ENCODE assay signal across 10 cellular contexts in the genomic region with DNA sequence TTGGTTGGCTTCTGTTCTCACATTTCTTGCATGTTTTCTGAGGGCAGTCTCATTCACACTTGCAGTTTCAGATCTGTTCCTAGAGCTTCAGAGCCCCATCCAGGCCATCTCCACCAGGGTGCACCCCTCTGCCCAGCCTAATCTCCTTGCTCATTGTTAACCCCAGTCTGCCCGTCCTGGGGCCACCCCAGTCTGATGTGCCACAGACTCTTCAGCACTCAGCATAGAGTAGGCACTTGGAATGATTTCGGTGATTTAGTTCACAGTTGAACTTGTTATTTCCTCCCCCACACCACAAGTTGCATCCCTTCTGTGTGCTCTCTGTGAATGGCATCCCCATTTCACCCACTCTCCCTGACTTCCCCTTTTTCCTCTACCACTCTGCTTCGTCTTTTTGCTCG. TPM values are rescaled to one million over a fixed set of nuclear protein-coding genes. Genes with fewer than 3 reads are reported as not detected.
DNase-seq lines count a peak whose midpoint lies in the region; ATAC-seq lines count a peak whose summit lies in the region.
"Had no signal": no experiment of that assay in that cellular context is flagged by ENCODE, and none has a peak within 500 bp of the region (broad histone marks: within the 10 kb centered on the region; RNA-seq: fewer than 3 reads in every experiment).

No MANE protein-coding gene starts in this region.

- intact Hi-C loops in activated CD4-positive, alpha-beta memory T cell treated with anti-CD3 and anti-CD28 coated beads for 36 hours (cut with micrococcal nuclease): no loop called here

- H3K36me3 Mint-ChIP-seq in activated naive CD8-positive, alpha-beta T cell treated with anti-CD3 and anti-CD28 coated beads, Interleukin-2, amount 50 U/mL, for 24 hours (ENCODE audit: low read depth): no peaks in the 10 kb centered on the region
- H3K36me3 Mint-ChIP-seq in activated naive CD8-positive, alpha-beta T cell treated with anti-CD3 and anti-CD28 coated beads for 36 hours: peaks cover 7% of the 10 kb centered on the region
- peaks cover 2% of the 10 kb centered on the region for H3K36me3 Mint-ChIP-seq in activated CD4-positive, alpha-beta memory T cell treated with anti-CD3 and anti-CD28 coated beads for 36 hours

- no peak overlapping the region for H3K27ac Mint-ChIP-seq in activated naive CD8-positive, alpha-beta T cell treated with anti-CD3 and anti-CD28 coated beads, Interleukin-2, amount 50 U/mL, for 24 hours
- H3K27ac Mint-ChIP-seq in activated naive CD8-positive, alpha-beta T cell treated with anti-CD3 and anti-CD28 coated beads for 36 hours: no peak overlapping the region
- no peak overlapping the region for H3K27ac Mint-ChIP-seq in activated CD4-positive, alpha-beta memory T cell treated with anti-CD3 and anti-CD28 coated beads for 36 hours
- H3K27ac Mint-ChIP-seq: IgD-negative memory B cell had no signal

- no peak for DNase-seq in activated naive CD8-positive, alpha-beta T cell treated with anti-CD3 and anti-CD28 coated beads, Interleukin-2, amount 50 U/mL, for 24 hours
- DNase-seq in activated naive CD8-positive, alpha-beta T cell treated with anti-CD3 and anti-CD28 coated beads for 36 hours: no peak
- DNase-seq in OCI-M1 (lab: John Stamatoyannopoulos, UW) (peak; percentile 79), NCI-H526 treated with DMSO at 0.1 percent for 48 hours (lab: John Stamatoyannopoulos, UW) (no peak), NCI-H2196 treated with DMSO at 0.1 percent for 48 hours (lab: John Stamatoyannopoulos, UW; ENCODE audit: unreplicated experiment) (no peak), superior temporal gyrus (ENCODE audit: extremely low spot score) (no peak)
- DNase-seq in activated CD4-positive, alpha-beta memory T cell treated with anti-CD3 and anti-CD28 coated beads for 36 hours: no peak
- DNase-seq: esophagus squamous epithelium had no signal

- peak; percentile 46 for ATAC-seq in activated naive CD8-positive, alpha-beta T cell treated with anti-CD3 and anti-CD28 coated beads, Interleukin-2, amount 50 U/mL, for 24 hours
- ATAC-seq in HG02943 (IDR thresholded peaks at IDR 0.05; ENCODE audit: low read depth, unreplicated experiment): peak; percentile 84

- POLR2A ChIA-PET in activated CD4-positive, alpha-beta memory T cell treated with anti-CD3 and anti-CD28 coated beads for 36 hours (lab: Charles Lee): no interaction called here

- no peak overlapping the region for H3K4me3 Mint-ChIP-seq in activated naive CD8-positive, alpha-beta T cell treated with anti-CD3 and anti-CD28 coated beads, Interleukin-2, amount 50 U/mL, for 24 hours
- no peak overlapping the region for H3K4me3 Mint-ChIP-seq in activated naive CD8-positive, alpha-beta T cell treated with anti-CD3 and anti-CD28 coated beads for 36 hours
- H3K4me3 Mint-ChIP-seq in activated CD4-positive, alpha-beta memory T cell treated with anti-CD3 and anti-CD28 coated beads for 36 hours: no peak overlapping the region

- no peaks in the 10 kb centered on the region for H3K27me3 Mint-ChIP-seq in activated naive CD8-positive, alpha-beta T cell treated with anti-CD3 and anti-CD28 coated beads, Interleukin-2, amount 50 U/mL, for 24 hours
- H3K27me3 Mint-ChIP-seq in activated naive CD8-positive, alpha-beta T cell treated with anti-CD3 and anti-CD28 coated beads for 36 hours: no peaks in the 10 kb centered on the region
- no peaks in the 10 kb centered on the region for H3K27me3 Mint-ChIP-seq in activated CD4-positive, alpha-beta memory T cell treated with anti-CD3 and anti-CD28 coated beads for 36 hours
- H3K27me3 Mint-ChIP-seq: IgD-negative memory B cell had no signal

- CTCF ChIA-PET in activated CD4-positive, alpha-beta memory T cell treated with anti-CD3 and anti-CD28 coated beads for 36 hours (lab: Charles Lee): interaction anchor here (1.1 kb wide), 1 partner anchor 22 kb away, joined by 4 read pairs; no protein-coding TSS in a partner anchor

- no peaks in the 10 kb centered on the region for H3K9me3 Mint-ChIP-seq in activated naive CD8-positive, alpha-beta T cell treated with anti-CD3 and anti-CD28 coated beads, Interleukin-2, amount 50 U/mL, for 24 hours
- H3K9me3 Mint-ChIP-seq in activated naive CD8-positive, alpha-beta T cell treated with anti-CD3 and anti-CD28 coated beads for 36 hours: no peaks in the 10 kb centered on the region
- H3K9me3 Mint-ChIP-seq in activated CD4-positive, alpha-beta memory T cell treated with anti-CD3 and anti-CD28 coated beads for 36 hours: no peaks in the 10 kb centered on the region
- H3K9me3 Mint-ChIP-seq: IgD-negative memory B cell had no signal

- H3K4me1 Mint-ChIP-seq in activated naive CD8-positive, alpha-beta T cell treated with anti-CD3 and anti-CD28 coated beads, Interleukin-2, amount 50 U/mL, for 24 hours: peaks cover 17% of the 10 kb centered on the region
- peaks cover 10% of the 10 kb centered on the region for H3K4me1 Mint-ChIP-seq in activated naive CD8-positive, alpha-beta T cell treated with anti-CD3 and anti-CD28 coated beads for 36 hours
- H3K4me1 Mint-ChIP-seq in activated CD4-positive, alpha-beta memory T cell treated with anti-CD3 and anti-CD28 coated beads for 36 hours (ENCODE audit: low read depth): peaks cover 42% of the 10 kb centered on the region

RNA-seq across cellular contexts. Expression of gene ANO6, which starts 41.3 kb away (rescaled TPM):
- total RNA-seq in activated naive CD8-positive, alpha-beta T cell treated with anti-CD3 and anti-CD28 coated beads for 36 hours: 10 to 100 TPM; 12.1 to 12.6 TPM
- total RNA-seq in activated CD4-positive, alpha-beta memory T cell treated with anti-CD3 and anti-CD28 coated beads for 36 hours: 10 to 100 TPM; 19.0 to 21.4 TPM
